12 cellular contexts compared by ENCODE assay signal in genomic region chr19:13002389-13002898, GRCh38. TPM values are rescaled to one million over a fixed set of nuclear protein-coding genes. Genes with fewer than 3 reads are reported as not detected.
DNase-seq lines count a peak whose midpoint lies in the region; ATAC-seq and FAIRE-seq lines count a peak whose summit lies in the region.
"Had no signal": no experiment of that assay in that cellular context is flagged by ENCODE, and none has a peak within 500 bp of the region (broad histone marks: within the 10 kb centered on the region; RNA-seq: fewer than 3 reads in every experiment).

No MANE protein-coding gene starts in this region.

- H3K4me1 ChIP-seq in mesenchymal stem cell (ENCODE audit: control insufficient read depth, insufficient read depth, low read depth, low read length): no peaks in the 10 kb centered on the region
- H3K4me1 ChIP-seq: SJSA1 had no signal

- H3K79me1 ChIP-seq in mesenchymal stem cell (replicated peaks; ENCODE audit: low read length, poor library complexity, severe bottlenecking): no peaks in the 10 kb centered on the region

- H3K23ac ChIP-seq in mesenchymal stem cell (ENCODE audit: low read length in 2 of 2): no peak overlapping the region

- DNase-seq in NCI-H1092 (lab: John Stamatoyannopoulos, UW) (peak; percentile 73), mesenchymal stem cell (no peak), mucosa of gallbladder (ENCODE audit: low spot score) (no peak), RCC 7860 (ENCODE audit: low spot score) (no peak), NCI-H526 (lab: John Stamatoyannopoulos, UW) (no peak)
- DNase-seq in activated naive CD4-positive, alpha-beta T cell treated with anti-CD3 and anti-CD28 coated beads for 36 hours: no peak
- DNase-seq: erythroblast; stimulated activated naive CD4-positive, alpha-beta T cell treated with Interleukin-2 at 50 U/mL for 16 hours had no signal

- H3K4me2 ChIP-seq in mesenchymal stem cell (ENCODE audit: low read length, poor library complexity, severe bottlenecking): no peak overlapping the region

- intact Hi-C loops in activated naive CD4-positive, alpha-beta T cell treated with anti-CD3 and anti-CD28 coated beads for 36 hours (cut with micrococcal nuclease): no loop called here

- 75% methylated on average over 22 of the region's 22 CpGs for WGBS in mesenchymal stem cell

- H3K4me3 ChIP-seq in mesenchymal stem cell (ENCODE audit: insufficient read depth in 1 of 2, low read depth in 1 of 2, low read length in 2 of 2): peak overlapping the region in 1 of 2 experiments; percentile 65
- H3K4me3 ChIP-seq: SJSA1 had no signal

- no peak overlapping the region for H2BK120ac ChIP-seq in mesenchymal stem cell (ENCODE audit: low read depth, low read length)

- no peak for FAIRE-seq in RCC 7860 (lab: Jason Lieb, UNC)

- no peak overlapping the region for H3K27ac Mint-ChIP-seq in activated naive CD4-positive, alpha-beta T cell treated with anti-CD3 and anti-CD28 coated beads for 36 hours
- H3K27ac Mint-ChIP-seq: IgD-negative memory B cell had no signal

- H2AK5ac ChIP-seq in mesenchymal stem cell (ENCODE audit: low read length, severe bottlenecking): no peak overlapping the region

- no peaks in the 10 kb centered on the region for H3K9me3 ChIP-seq in mesenchymal stem cell (ENCODE audit: control insufficient read depth, low read length)
- H3K9me3 ChIP-seq: SJSA1 had no signal

- no peak overlapping the region for H3K18ac ChIP-seq in mesenchymal stem cell (ENCODE audit: low read depth in 1 of 2, low read length in 2 of 2)

- peak overlapping the region; percentile 85 for H3K9ac ChIP-seq in mesenchymal stem cell (ENCODE audit: low read length)

- CTCF ChIA-PET in activated naive CD4-positive, alpha-beta T cell treated with anti-CD3 and anti-CD28 coated beads for 36 hours (lab: Charles Lee): no interaction called here

- no peak overlapping the region for H3K27ac ChIP-seq in mesenchymal stem cell (ENCODE audit: low read length, poor library complexity, severe bottlenecking)
- H3K27ac ChIP-seq in temporal lobe (ENCODE audit: low read depth, low read length): peak overlapping the region; percentile 94
- H3K27ac ChIP-seq: SJSA1 had no signal

- H3K36me3 ChIP-seq in mesenchymal stem cell (ENCODE audit: control insufficient read depth in 1 of 2, insufficient read depth in 2 of 2, low read depth in 1 of 2, low read length in 2 of 2): peaks cover 8 to 11% of the 10 kb centered on the region in 2 experiments

- H3K4me3 Mint-ChIP-seq in activated naive CD4-positive, alpha-beta T cell treated with anti-CD3 and anti-CD28 coated beads for 36 hours: no peak overlapping the region
- H3K4me3 Mint-ChIP-seq: IgD-negative memory B cell had no signal

- H3K27me3 ChIP-seq in mesenchymal stem cell (ENCODE audit: control insufficient read depth in 1 of 2, insufficient read depth in 1 of 2, low read length in 2 of 2): peaks cover 0 to 46% of the 10 kb centered on the region in 2 experiments
- H3K27me3 ChIP-seq: SJSA1 had no signal

- H3K4me1 Mint-ChIP-seq in activated naive CD4-positive, alpha-beta T cell treated with anti-CD3 and anti-CD28 coated beads for 36 hours (ENCODE audit: low read depth): no peaks in the 10 kb centered on the region

- ATAC-seq in esophagus mucosa: peak; percentile 9

- no peak overlapping the region for H2AFZ ChIP-seq in mesenchymal stem cell (ENCODE audit: low read depth, low read length)

- no peak overlapping the region for H2BK5ac ChIP-seq in mesenchymal stem cell (ENCODE audit: low read depth, low read length, poor library complexity, severe bottlenecking)

- no peaks in the 10 kb centered on the region for H3K27me3 Mint-ChIP-seq in activated naive CD4-positive, alpha-beta T cell treated with anti-CD3 and anti-CD28 coated beads for 36 hours (ENCODE audit: low read depth)

- peaks cover 3% of the 10 kb centered on the region for H3K36me3 Mint-ChIP-seq in activated naive CD4-positive, alpha-beta T cell treated with anti-CD3 and anti-CD28 coated beads for 36 hours (ENCODE audit: low read depth)

- H4K8ac ChIP-seq in mesenchymal stem cell (ENCODE audit: low read length): no peak overlapping the region

- H3K4ac ChIP-seq in mesenchymal stem cell (ENCODE audit: low read depth in 1 of 2, low read length in 2 of 2): no peak overlapping the region

- H2BK12ac ChIP-seq in mesenchymal stem cell (ENCODE audit: low read length in 2 of 2): no peak overlapping the region

- H3K14ac ChIP-seq in mesenchymal stem cell (ENCODE audit: low read length in 2 of 2): no peak overlapping the region

- H3K9me3 Mint-ChIP-seq in activated naive CD4-positive, alpha-beta T cell treated with anti-CD3 and anti-CD28 coated beads for 36 hours: no peaks in the 10 kb centered on the region
- H3K9me3 Mint-ChIP-seq: IgD-negative memory B cell had no signal

- no peak overlapping the region for H4K91ac ChIP-seq in mesenchymal stem cell (ENCODE audit: low read length)

- H2BK15ac ChIP-seq in mesenchymal stem cell (ENCODE audit: low read depth, poor library complexity, severe bottlenecking): no peak overlapping the region

RNA-seq across cellular contexts. Expression of gene NFIX, which starts 7.2 kb away (rescaled TPM):
- total RNA-seq in esophagus mucosa (101 TPM), temporal lobe (185 TPM), mucosa of gallbladder (135 TPM)
- 4.6 TPM for polyA plus RNA-seq in mesenchymal stem cell (2013, experiment 1 of 2)
- 4.6 TPM for polyA plus RNA-seq in mesenchymal stem cell (2013, experiment 2 of 2)
- 1 to 10 TPM; 6.2 to 6.4 TPM for total RNA-seq in activated naive CD4-positive, alpha-beta T cell treated with anti-CD3 and anti-CD28 coated beads for 36 hours

RNA-seq across cellular contexts. Expression of gene DAND5, which starts 33.1 kb away (rescaled TPM):
- total RNA-seq in esophagus mucosa (not detected), temporal lobe (not detected), mucosa of gallbladder (0.26 TPM)
- 0.01 TPM for polyA plus RNA-seq in mesenchymal stem cell (2013, experiment 1 of 2)
- not detected for polyA plus RNA-seq in mesenchymal stem cell (2013, experiment 2 of 2)
- not detected for total RNA-seq in activated naive CD4-positive, alpha-beta T cell treated with anti-CD3 and anti-CD28 coated beads for 36 hours
- total RNA-seq: SJSA1 had no signal
- polyA plus RNA-seq: IgD-negative memory B cell had no signal

RNA-seq across cellular contexts. Expression of gene GADD45GIP1, which starts 45.4 kb away (rescaled TPM):
- total RNA-seq in esophagus mucosa: 20.7 TPM
- polyA plus RNA-seq in mesenchymal stem cell (2013, experiment 1 of 2): 47.1 TPM
- 47.3 TPM for polyA plus RNA-seq in mesenchymal stem cell (2013, experiment 2 of 2)
- 13.5 TPM for total RNA-seq in temporal lobe
- total RNA-seq in mucosa of gallbladder: 17.6 TPM
- total RNA-seq in activated naive CD4-positive, alpha-beta T cell treated with anti-CD3 and anti-CD28 coated beads for 36 hours: 10 to 100 TPM; 27.4 to 28.6 TPM

RNA-seq across cellular contexts. Expression of gene RAD23A, which starts 56.8 kb away (rescaled TPM):
- total RNA-seq in esophagus mucosa (65.6 TPM), temporal lobe (26.1 TPM), mucosa of gallbladder (83.0 TPM)
- 112 TPM for polyA plus RNA-seq in mesenchymal stem cell (2013, experiment 1 of 2)
- 113 TPM for polyA plus RNA-seq in mesenchymal stem cell (2013, experiment 2 of 2)
- total RNA-seq in activated naive CD4-positive, alpha-beta T cell treated with anti-CD3 and anti-CD28 coated beads for 36 hours: 100 to 1,000 TPM; 219 to 223 TPM

Comparison
In these comparisons a context has a peak if more than half of its experiments do, and no peak if none do; other contexts are left out.
1. RNA of gene NFIX, which starts 7.2 kb away (total RNA-seq): 185 TPM in temporal lobe (single experiment), 135 TPM in mucosa of gallbladder (single experiment) and 101 TPM in esophagus mucosa (single experiment); 6.2 to 6.4 TPM in activated naive CD4-positive, alpha-beta T cell treated with anti-CD3 and anti-CD28 coated beads for 36 hours; every median in the first group is over 10 times any median in the second.